15 cellular contexts compared by ENCODE assay signal in genomic region chr2:37771600-37772088, GRCh38.
DNase-seq lines count a peak whose midpoint lies in the region; ATAC-seq lines count a peak whose summit lies in the region.
"Had no signal": no experiment of that assay in that cellular context is flagged by ENCODE, and none has a peak within 500 bp of the region (broad histone marks: within the 10 kb centered on the region; RNA-seq: fewer than 3 reads in every experiment).

No MANE protein-coding gene starts in this region.

- ATAC-seq in HG03045 (IDR thresholded peaks at IDR 0.05; ENCODE audit: unreplicated experiment), result no peak
- ATAC-seq: HCT116 had no signal

- DNase-seq in EL (peak; percentile 64), T1000 (lab: John Stamatoyannopoulos, UW) (peak; percentile 11), inferior parietal cortex (ENCODE audit: extremely low spot score) (peak; percentile 24), skeletal muscle cell (ENCODE audit: low read depth) (peak; percentile 43), COLO829 (ENCODE audit: low spot score) (no peak), DMS153 (lab: John Stamatoyannopoulos, UW) (no peak), KG1 (lab: John Stamatoyannopoulos, UW) (no peak)
- DNase-seq: activated CD4-positive, alpha-beta memory T cell treated with anti-CD3 and anti-CD28 coated beads, Interleukin-2, amount 10 ng/mL, durations not matched to agents 7 days and 5 days; activated effector memory CD4-positive, alpha-beta T cell treated with Interleukin-2 at 50 U/mL for 16 hours; hypothalamus; NCI-H524; RPMI8226; stimulated activated CD4-positive, alpha-beta T cell treated with anti-CD3 and anti-CD28 coated beads, Interleukin-1b, Interleukin-23, amount 100 ng/mL, for 48 hours had no signal

- H3K4me3 ChIP-seq in skeletal muscle cell (ENCODE audit: low read depth, low read length), result no peak overlapping the region

Comparison
In these comparisons a context has a peak if more than half of its experiments do, and no peak if none do; other contexts are left out.
1. DNase-seq: peak in EL (single experiment), T1000 (single experiment), inferior parietal cortex (single experiment) and skeletal muscle cell (single experiment); none in COLO829 (single experiment), DMS153 (single experiment) and KG1 (single experiment).